In the genomic region with DNA sequence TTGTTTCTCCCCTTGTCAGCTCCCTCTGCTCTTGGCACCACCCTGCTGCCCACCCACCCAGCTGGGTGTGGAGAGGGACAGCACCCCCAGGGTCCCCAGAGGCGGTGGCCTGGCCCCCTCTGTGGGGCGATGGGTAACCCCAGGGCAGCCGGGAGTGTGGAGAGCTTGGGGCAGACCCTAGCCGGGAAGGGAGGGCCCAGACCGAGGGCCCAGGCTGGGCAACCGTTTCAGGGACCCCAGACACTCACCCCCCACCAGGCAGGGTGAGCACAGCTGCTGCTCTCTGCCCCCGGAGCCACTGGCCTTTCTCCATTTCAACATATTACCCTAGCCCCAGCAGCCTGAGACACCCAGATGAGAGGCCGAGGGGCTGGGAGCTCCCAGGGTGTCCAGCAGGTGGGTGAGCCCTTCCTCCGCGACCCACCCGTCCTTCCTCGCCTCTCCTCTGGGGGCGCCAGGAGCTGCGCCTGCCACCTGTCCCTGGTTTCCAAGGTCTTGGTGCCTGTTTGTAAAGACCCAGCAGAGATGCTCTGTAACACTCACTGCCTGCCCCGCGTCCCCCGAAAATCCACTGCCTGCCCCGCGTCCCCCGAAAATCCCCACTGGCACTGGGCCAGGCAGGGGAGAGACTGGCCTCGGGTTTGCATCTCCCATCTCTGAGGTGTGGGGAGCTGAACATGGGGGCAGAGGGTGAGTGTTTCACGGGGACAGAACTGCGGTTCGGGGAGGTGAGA, we compare ENCODE assay signal across 8 cellular contexts.
DNase-seq lines count a peak whose midpoint lies in the region; ATAC-seq lines count a peak whose summit lies in the region.

No MANE protein-coding gene starts in this region.

- peaks cover 15% of the 10 kb centered on the region for H3K4me1 Mint-ChIP-seq in stimulated activated naive CD8-positive, alpha-beta T cell treated with anti-CD3 and anti-CD28 coated beads, Interleukin-15, amount 100 ng/mL, for 72 hours

- peaks cover 17% of the 10 kb centered on the region for H3K27me3 Mint-ChIP-seq in stimulated activated naive CD8-positive, alpha-beta T cell treated with anti-CD3 and anti-CD28 coated beads, Interleukin-15, amount 100 ng/mL, for 72 hours

- no peak overlapping the region for H3K4me3 Mint-ChIP-seq in stimulated activated naive CD8-positive, alpha-beta T cell treated with anti-CD3 and anti-CD28 coated beads, Interleukin-15, amount 100 ng/mL, for 72 hours

- DNase-seq in stimulated activated naive CD8-positive, alpha-beta T cell treated with anti-CD3 and anti-CD28 coated beads, Interleukin-15, Interleukin-2, amounts not matched to agents 100 U/mL and 50 U/mL, for 24 hours = peak; percentile 46
- no peak for DNase-seq in stimulated activated naive CD8-positive, alpha-beta T cell treated with anti-CD3 and anti-CD28 coated beads, Interleukin-15, amount 100 ng/mL, for 72 hours
- DNase-seq in NCI-H1694 treated with DMSO at 0.1 percent for 48 hours (lab: John Stamatoyannopoulos, UW) (peak; percentile 66), cerebellar cortex (ENCODE audit: low spot score) (peak; percentile 38), GF-D8 (lab: John Stamatoyannopoulos, UW) (no peak), globus pallidus (ENCODE audit: low spot score) (no peak), anterior cingulate cortex (lab: John Stamatoyannopoulos, UW) (no peak)

- H3K9me3 Mint-ChIP-seq in stimulated activated naive CD8-positive, alpha-beta T cell treated with anti-CD3 and anti-CD28 coated beads, Interleukin-15, amount 100 ng/mL, for 72 hours = no peaks in the 10 kb centered on the region

- H3K27ac Mint-ChIP-seq in stimulated activated naive CD8-positive, alpha-beta T cell treated with anti-CD3 and anti-CD28 coated beads, Interleukin-15, amount 100 ng/mL, for 72 hours = no peak overlapping the region

- ATAC-seq in stimulated activated naive CD8-positive, alpha-beta T cell treated with anti-CD3 and anti-CD28 coated beads, Interleukin-15, Interleukin-2, amounts not matched to agents 100 U/mL and 50 U/mL, for 24 hours = peak; percentile 10
- ATAC-seq in stimulated activated naive CD8-positive, alpha-beta T cell treated with anti-CD3 and anti-CD28 coated beads, Interleukin-15, amount 100 ng/mL, for 72 hours = no peak
- no peak for ATAC-seq in HG03039 (IDR thresholded peaks at IDR 0.05; ENCODE audit: unreplicated experiment)

Comparison
In these comparisons a context has a peak if more than half of its experiments do, and no peak if none do; other contexts are left out.
1. DNase-seq: peak in stimulated activated naive CD8-positive, alpha-beta T cell treated with anti-CD3 and anti-CD28 coated beads, Interleukin-15, Interleukin-2, amounts not matched to agents 100 U/mL and 50 U/mL, for 24 hours (single experiment), NCI-H1694 treated with DMSO at 0.1 percent for 48 hours (single experiment) and cerebellar cortex (single experiment); none in stimulated activated naive CD8-positive, alpha-beta T cell treated with anti-CD3 and anti-CD28 coated beads, Interleukin-15, amount 100 ng/mL, for 72 hours (0 of 2), GF-D8 (single experiment), globus pallidus (single experiment) and anterior cingulate cortex (0 of 58).